ENCODE assay signal across 15 cellular contexts in genomic region chr2:187397870-187398269, GRCh38. TPM values are rescaled to one million over a fixed set of nuclear protein-coding genes. Genes with fewer than 3 reads are reported as not detected.
DNase-seq lines count a peak whose midpoint lies in the region; FAIRE-seq and TF ChIP-seq lines count a peak whose summit lies in the region.
"Had no signal": no experiment of that assay in that cellular context is flagged by ENCODE, and none has a peak within 500 bp of the region (broad histone marks: within the 10 kb centered on the region; RNA-seq: fewer than 3 reads in every experiment).

No MANE protein-coding gene starts in this region.

- H3K27me3 Mint-ChIP-seq in progenitor cell of endocrine pancreas = no peaks in the 10 kb centered on the region
- H3K27me3 Mint-ChIP-seq: CD4-positive, alpha-beta T cell had no signal

- H3K27me3 ChIP-seq in A673 (replicated peaks; ENCODE audit: insufficient read depth, low read depth, low read length, poor library complexity) = no peaks in the 10 kb centered on the region

- peak; percentile 72 for DNase-seq in A673 (ENCODE audit: low spot score)
- DNase-seq in COR-L47 (lab: John Stamatoyannopoulos, UW) = peak; percentile 71
- peak; percentile 31 for DNase-seq in astrocyte of the hippocampus (ENCODE audit: low read depth, low spot score)
- no peak for DNase-seq in progenitor cell of endocrine pancreas (ENCODE audit: low spot score, unreplicated experiment)
- DNase-seq in GM12891 (ENCODE audit: insufficient read length, low spot score) = no peak
- DNase-seq in activated effector memory CD4-positive, alpha-beta T cell treated with anti-CD3 and anti-CD28 coated beads, Interleukin-2, amount 50 U/mL, for 16 hours = no peak
- DNase-seq: AML-193; CD4-positive, alpha-beta T cell; DMS153; DMS79; GDM1; GOT3; H7 had no signal

- FAIRE-seq in GM12891 (lab: Jason Lieb, UNC) = no peak
- FAIRE-seq: A204.1 had no signal

- H3K9me3 Mint-ChIP-seq in progenitor cell of endocrine pancreas (ENCODE audit: low read depth) = no peaks in the 10 kb centered on the region
- H3K9me3 Mint-ChIP-seq: CD4-positive, alpha-beta T cell had no signal

- H3K36me3 ChIP-seq in A673 (ENCODE audit: insufficient read depth, low read length, poor library complexity, severe bottlenecking) = no peaks in the 10 kb centered on the region

- intact Hi-C loops in A673 (cut with micrococcal nuclease; ENCODE audit: unreplicated experiment) = no loop called here

- TF ChIP-seq POLR2A in GM12891 (IDR thresholded peaks at IDR 0.05; ENCODE audit: low read depth, low read length) = no peak

- no peaks in the 10 kb centered on the region for H3K4me1 Mint-ChIP-seq in progenitor cell of endocrine pancreas (ENCODE audit: low read depth)

- no peak for TF ChIP-seq CTCF in A673 (conservative IDR thresholded peaks at IDR 0.05; ENCODE audit: low read depth, low read length)
- no peak for TF ChIP-seq CTCF in progenitor cell of endocrine pancreas (IDR thresholded peaks at IDR 0.05; ENCODE audit: unreplicated experiment)

- no peak overlapping the region for H3K4me3 Mint-ChIP-seq in progenitor cell of endocrine pancreas (ENCODE audit: low read depth)
- H3K4me3 Mint-ChIP-seq: CD4-positive, alpha-beta T cell had no signal

- H3K36me3 Mint-ChIP-seq in progenitor cell of endocrine pancreas (ENCODE audit: insufficient read depth) = no peaks in the 10 kb centered on the region

- no peaks in the 10 kb centered on the region for H3K9me3 ChIP-seq in A673 (ENCODE audit: low read depth, low read length, poor library complexity, severe bottlenecking)

- H3K27ac ChIP-seq in A673 (ENCODE audit: low read depth, low read length, poor library complexity, severe bottlenecking) = no peak overlapping the region
- H3K27ac ChIP-seq: C4-2B had no signal

- H3K27ac Mint-ChIP-seq in progenitor cell of endocrine pancreas = peak overlapping the region; percentile 35
- H3K27ac Mint-ChIP-seq: CD4-positive, alpha-beta T cell had no signal

- no TSS peak for BruUV-seq in A673 (replicated peaks; lab: Mats Ljungman, UMichigan)

- H3K4me1 ChIP-seq in A673 (ENCODE audit: insufficient read depth, low read length, poor library complexity, severe bottlenecking) = peaks cover 9% of the 10 kb centered on the region

- CTCF ChIA-PET in A673 (lab: Charles Lee) = no interaction called here

- no peak overlapping the region for H3K4me3 ChIP-seq in A673 (ENCODE audit: low read depth, low read length, poor library complexity, severe bottlenecking)

- POLR2A ChIA-PET in A673 (lab: Charles Lee; ENCODE audit: low non-redundant PET) = no interaction called here

TF ChIP-seq in GM12891, 5 proteins besides CTCF, POLR2A, EP300 and RAD21:
- TF ChIP-seq PAX5 (IDR thresholded peaks at IDR 0.05; ENCODE audit: insufficient read depth, low read length, severe bottlenecking) = no peak
- no peak for TF ChIP-seq POLR2AphosphoS5 (IDR thresholded peaks at IDR 0.05; ENCODE audit: low read depth, low read length)
- TF ChIP-seq POU2F2 (IDR thresholded peaks at IDR 0.05; ENCODE audit: low read depth, low read length) = no peak
- TF ChIP-seq SPI1 (IDR thresholded peaks at IDR 0.05; ENCODE audit: low read depth, low read length) = no peak
- TF ChIP-seq TAF1 (IDR thresholded peaks at IDR 0.05; ENCODE audit: low read depth, low read length) = no peak
TF ChIP-seq in GM12891: peak in this region for 0.

RNA-seq across cellular contexts. Expression of gene CALCRL, which starts 50.2 kb away (rescaled TPM):
- 2.8 and 3.1 TPM in 2 replicates for total RNA-seq in A673 (2021)
- 0.79 and 1.5 TPM in 2 replicates for total RNA-seq in progenitor cell of endocrine pancreas
- 0.53 TPM for polyA plus RNA-seq in GM12891 (2012; ENCODE audit: low read depth, missing spikeins)

Comparison
In these comparisons a context has a peak if more than half of its experiments do, and no peak if none do; other contexts are left out.
1. DNase-seq: peak in A673 (single experiment), COR-L47 (single experiment) and astrocyte of the hippocampus (single experiment); none in progenitor cell of endocrine pancreas (single experiment), GM12891 (single experiment) and activated effector memory CD4-positive, alpha-beta T cell treated with anti-CD3 and anti-CD28 coated beads, Interleukin-2, amount 50 U/mL, for 16 hours (single experiment).